14 cellular contexts compared by ENCODE assay signal in genomic region chr1:237205400-237206064, GRCh38.
A peak's percentile ranks its signal among the peaks of the same experiment; 100 is the strongest.
DNase-seq lines count a peak whose midpoint lies in the region; ATAC-seq, FAIRE-seq and TF ChIP-seq lines count a peak whose summit lies in the region.
"Had no signal": no experiment of that assay in that cellular context is flagged by ENCODE, and none has a peak within 500 bp of the region (broad histone marks: within the 10 kb centered on the region; RNA-seq: fewer than 3 reads in every experiment).

No MANE protein-coding gene starts in this region.

- CTCF ChIA-PET in WTC11 (lab: Charles Lee) = no interaction called here

- no peak overlapping the region for H3K27ac Mint-ChIP-seq in WTC11

- H3K36me3 ChIP-seq in heart right ventricle (no peaks in the 10 kb centered on the region), sigmoid colon (no peaks in the 10 kb centered on the region), SJCRH30 (no peaks in the 10 kb centered on the region)

- H3K9me3 Mint-ChIP-seq in WTC11 = no peaks in the 10 kb centered on the region

- H3K9me3 ChIP-seq in heart right ventricle (no peaks in the 10 kb centered on the region), sigmoid colon (no peaks in the 10 kb centered on the region), SJCRH30 (replicated peaks) (no peaks in the 10 kb centered on the region)

- no peaks in the 10 kb centered on the region for H3K27me3 Mint-ChIP-seq in WTC11 (ENCODE audit: low read depth)

- H3K4me3 ChIP-seq in heart right ventricle (no peak overlapping the region), sigmoid colon (no peak overlapping the region), SJCRH30 (no peak overlapping the region)
- H3K4me3 ChIP-seq: skin epidermis had no signal

- in situ Hi-C loops in G401 (cut with HindIII; ENCODE audit: low sequenced_read_pairs) = no loop called here

- no peak for TF ChIP-seq CTCF in WTC11 (IDR thresholded peaks at IDR 0.05)
- no peak for TF ChIP-seq CTCF in heart right ventricle (IDR thresholded peaks at IDR 0.05)
- TF ChIP-seq CTCF in sigmoid colon (IDR thresholded peaks at IDR 0.05) = no peak
- no peak for TF ChIP-seq CTCF in D721Med (IDR thresholded peaks at IDR 0.05; ENCODE audit: insufficient read depth, missing control alignments)

- POLR2A ChIA-PET in WTC11 (lab: Charles Lee) = no interaction called here

- FAIRE-seq in D721Med (lab: Jason Lieb, UNC) = no peak

- no peaks in the 10 kb centered on the region for H3K27me3 ChIP-seq in heart right ventricle
- H3K27me3 ChIP-seq in sigmoid colon = no peaks in the 10 kb centered on the region
- no peaks in the 10 kb centered on the region for H3K27me3 ChIP-seq in SJCRH30

- TF ChIP-seq EP300 in sigmoid colon (IDR thresholded peaks at IDR 0.05) = no peak

- WGBS in heart right ventricle, 2 donors = 28 to 48% methylated on average over 14 of the region's 14 CpGs
- 74 to 79% methylated on average over 14 of the region's 14 CpGs for WGBS in sigmoid colon, 2 donors

- no peaks in the 10 kb centered on the region for H3K36me3 Mint-ChIP-seq in WTC11

- TF ChIP-seq POLR2A in sigmoid colon (IDR thresholded peaks at IDR 0.05) = no peak

- H3K4me1 ChIP-seq in heart right ventricle (peaks cover 3 to 91% (median 33%) of the 10 kb centered on the region in 9 donors), sigmoid colon (peaks cover 0 to 1% (median under 1%) of the 10 kb centered on the region in 4 donors), SJCRH30 (no peaks in the 10 kb centered on the region)

- peak overlapping the region in 4 of 10 donors; percentile 36 to 63 (median 45) for H3K27ac ChIP-seq in heart right ventricle
- no peak overlapping the region for H3K27ac ChIP-seq in sigmoid colon
- H3K27ac ChIP-seq in SJCRH30 = no peak overlapping the region
- H3K27ac ChIP-seq: skin epidermis had no signal

- no peak for ATAC-seq in WTC11
- peak; percentile 11 to 87 (median 70) for ATAC-seq in heart right ventricle
- no peak for ATAC-seq in GM18868 (IDR thresholded peaks at IDR 0.05; ENCODE audit: unreplicated experiment)
- ATAC-seq in GM19397 (IDR thresholded peaks at IDR 0.05; ENCODE audit: unreplicated experiment) = no peak
- ATAC-seq: left colon had no signal

- intact Hi-C loops in heart right ventricle (cut with DNase I) (no loop called here), sigmoid colon (cut with DNase I) (no loop called here)

- peaks cover 5% of the 10 kb centered on the region; the same call in 1 of the 2 replicates for H3K4me1 Mint-ChIP-seq in WTC11

- no peak overlapping the region for H3K4me3 Mint-ChIP-seq in WTC11

- DNase-seq in G401 (ENCODE audit: low spot score) (peak; percentile 51), WTC11 (ENCODE audit: low spot score) (no peak), heart right ventricle (peak; percentile 44 to 57), sigmoid colon (peak; percentile 70), D721Med (ENCODE audit: insufficient read length, low spot score) (no peak), SJCRH30 (no peak)
- DNase-seq: activated CD8-positive, alpha-beta memory T cell treated with anti-CD3 and anti-CD28 coated beads for 24 hours; head of caudate nucleus; MV-4-11; NK-92 treated with Interleukin-12 subunit alpha and Interleukin-12 subunit beta, amount 100 ng/mL, for 24 hours had no signal

TF ChIP-seq in WTC11, 78 proteins besides CTCF, POLR2A, EP300 and RAD21:
- peak; percentile 32; the same call in 1 of the 2 replicates for TF ChIP-seq ZNF423 (CRISPR knock-in tag; IDR thresholded peaks at IDR 0.05)
- TF ChIP-seq PREB (CRISPR knock-in tag; IDR thresholded peaks at IDR 0.05; ENCODE audit: borderline replicate concordance) = no peak
TF ChIP-seq in WTC11: peak in this region for 1.

Comparison
In these comparisons a context has a peak if more than half of its experiments do, and no peak if none do; other contexts are left out.
1. DNase-seq: peak in G401 (single experiment), heart right ventricle (2 of 2) and sigmoid colon (single experiment); none in WTC11 (single experiment), D721Med (single experiment) and SJCRH30 (0 of 2).
2. ATAC-seq: peak in heart right ventricle (8 of 8); none in WTC11 (single experiment), GM18868 (single experiment) and GM19397 (single experiment).